ENCODE assay signal across 3 cellular contexts in the genomic region with DNA sequence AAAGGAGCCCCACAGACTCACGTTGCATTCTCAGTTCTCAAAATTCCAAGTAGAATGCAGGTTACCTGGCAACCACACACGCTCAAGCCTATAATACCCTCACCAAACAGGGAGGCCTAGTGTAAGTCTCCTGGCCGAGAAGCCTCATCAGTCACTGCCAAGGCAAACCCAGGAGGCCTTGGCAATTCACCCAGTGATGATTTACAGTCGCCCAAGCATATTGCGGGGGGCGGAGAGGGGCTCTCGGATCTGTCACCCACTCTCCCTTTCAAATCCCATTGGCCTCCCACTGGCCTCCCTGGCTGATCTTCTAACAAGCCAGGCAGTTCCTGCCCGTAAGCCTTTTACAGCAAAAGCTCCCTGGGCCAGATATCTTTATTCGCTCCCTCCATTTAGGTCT.
TF ChIP-seq lines count a peak whose summit lies in the region.

No MANE protein-coding gene starts in this region.

TF ChIP-seq in SK-N-SH, 30 proteins besides CTCF, POLR2A, EP300 and RAD21 (continued from another document):
- TF ChIP-seq SIN3A (IDR thresholded peaks at IDR 0.05; ENCODE audit: borderline replicate concordance, low read depth, low read length) (no peak), CHD2 (IDR thresholded peaks at IDR 0.05; ENCODE audit: low read length, partially characterized antibody) (no peak), RCOR1 (IDR thresholded peaks at IDR 0.05; ENCODE audit: low read length) (no peak)
TF ChIP-seq in SK-N-SH: peak in this region for 1.

TF ChIP-seq in SK-N-SH treated with all-trans-retinoic acid at 6 μM for 48 hours, 23 proteins besides CTCF, POLR2A, EP300 and RAD21 (continued from another document):
- TF ChIP-seq, protein P1, sequence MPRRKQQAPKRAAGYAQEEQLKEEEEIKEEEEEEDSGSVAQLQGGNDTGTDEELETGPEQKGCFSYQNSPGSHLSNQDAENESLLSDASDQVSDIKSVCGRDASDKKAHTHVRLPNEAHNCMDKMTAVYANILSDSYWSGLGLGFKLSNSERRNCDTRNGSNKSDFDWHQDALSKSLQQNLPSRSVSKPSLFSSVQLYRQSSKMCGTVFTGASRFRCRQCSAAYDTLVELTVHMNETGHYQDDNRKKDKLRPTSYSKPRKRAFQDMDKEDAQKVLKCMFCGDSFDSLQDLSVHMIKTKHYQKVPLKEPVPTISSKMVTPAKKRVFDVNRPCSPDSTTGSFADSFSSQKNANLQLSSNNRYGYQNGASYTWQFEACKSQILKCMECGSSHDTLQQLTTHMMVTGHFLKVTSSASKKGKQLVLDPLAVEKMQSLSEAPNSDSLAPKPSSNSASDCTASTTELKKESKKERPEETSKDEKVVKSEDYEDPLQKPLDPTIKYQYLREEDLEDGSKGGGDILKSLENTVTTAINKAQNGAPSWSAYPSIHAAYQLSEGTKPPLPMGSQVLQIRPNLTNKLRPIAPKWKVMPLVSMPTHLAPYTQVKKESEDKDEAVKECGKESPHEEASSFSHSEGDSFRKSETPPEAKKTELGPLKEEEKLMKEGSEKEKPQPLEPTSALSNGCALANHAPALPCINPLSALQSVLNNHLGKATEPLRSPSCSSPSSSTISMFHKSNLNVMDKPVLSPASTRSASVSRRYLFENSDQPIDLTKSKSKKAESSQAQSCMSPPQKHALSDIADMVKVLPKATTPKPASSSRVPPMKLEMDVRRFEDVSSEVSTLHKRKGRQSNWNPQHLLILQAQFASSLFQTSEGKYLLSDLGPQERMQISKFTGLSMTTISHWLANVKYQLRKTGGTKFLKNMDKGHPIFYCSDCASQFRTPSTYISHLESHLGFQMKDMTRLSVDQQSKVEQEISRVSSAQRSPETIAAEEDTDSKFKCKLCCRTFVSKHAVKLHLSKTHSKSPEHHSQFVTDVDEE (CRISPR knock-in tag; IDR thresholded peaks at IDR 0.05), result no peak
- no peak for TF ChIP-seq BACH2 (CRISPR knock-in tag; IDR thresholded peaks at IDR 0.05; ENCODE audit: borderline replicate concordance)
- TF ChIP-seq ZC3H10 (CRISPR knock-in tag; IDR thresholded peaks at IDR 0.05), result no peak
- no peak for TF ChIP-seq ISL1 (CRISPR knock-in tag; IDR thresholded peaks at IDR 0.05)
- no peak for TF ChIP-seq OSR1 (CRISPR knock-in tag; IDR thresholded peaks at IDR 0.05)
- no peak for TF ChIP-seq ZFP3 (CRISPR knock-in tag; IDR thresholded peaks at IDR 0.05)
- no peak for TF ChIP-seq TCF4 (CRISPR knock-in tag; IDR thresholded peaks at IDR 0.05; ENCODE audit: borderline replicate concordance)

TF ChIP-seq in WTC11, 78 proteins besides CTCF, POLR2A, EP300 and RAD21 (continued from another document):
- TF ChIP-seq, protein P2, sequence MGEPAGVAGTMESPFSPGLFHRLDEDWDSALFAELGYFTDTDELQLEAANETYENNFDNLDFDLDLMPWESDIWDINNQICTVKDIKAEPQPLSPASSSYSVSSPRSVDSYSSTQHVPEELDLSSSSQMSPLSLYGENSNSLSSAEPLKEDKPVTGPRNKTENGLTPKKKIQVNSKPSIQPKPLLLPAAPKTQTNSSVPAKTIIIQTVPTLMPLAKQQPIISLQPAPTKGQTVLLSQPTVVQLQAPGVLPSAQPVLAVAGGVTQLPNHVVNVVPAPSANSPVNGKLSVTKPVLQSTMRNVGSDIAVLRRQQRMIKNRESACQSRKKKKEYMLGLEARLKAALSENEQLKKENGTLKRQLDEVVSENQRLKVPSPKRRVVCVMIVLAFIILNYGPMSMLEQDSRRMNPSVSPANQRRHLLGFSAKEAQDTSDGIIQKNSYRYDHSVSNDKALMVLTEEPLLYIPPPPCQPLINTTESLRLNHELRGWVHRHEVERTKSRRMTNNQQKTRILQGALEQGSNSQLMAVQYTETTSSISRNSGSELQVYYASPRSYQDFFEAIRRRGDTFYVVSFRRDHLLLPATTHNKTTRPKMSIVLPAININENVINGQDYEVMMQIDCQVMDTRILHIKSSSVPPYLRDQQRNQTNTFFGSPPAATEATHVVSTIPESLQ (CRISPR knock-in tag; IDR thresholded peaks at IDR 0.05), result no peak
- TF ChIP-seq ESRRA (CRISPR knock-in tag; IDR thresholded peaks at IDR 0.05; ENCODE audit: borderline replicate concordance) (no peak), OVOL2 (CRISPR knock-in tag; IDR thresholded peaks at IDR 0.05; ENCODE audit: borderline replicate concordance) (no peak), RORB (CRISPR knock-in tag; IDR thresholded peaks at IDR 0.05) (no peak), MYBL2 (CRISPR knock-in tag; IDR thresholded peaks at IDR 0.05) (no peak), SOX15 (CRISPR knock-in tag; IDR thresholded peaks at IDR 0.05) (no peak), GRHL2 (CRISPR knock-in tag; IDR thresholded peaks at IDR 0.05; ENCODE audit: insufficient replicate concordance, severe bottlenecking) (no peak), TCF7 (CRISPR knock-in tag; IDR thresholded peaks at IDR 0.05; ENCODE audit: low read depth) (no peak), NFATC4 (CRISPR knock-in tag; IDR thresholded peaks at IDR 0.05) (no peak), MXD4 (CRISPR knock-in tag; IDR thresholded peaks at IDR 0.05; ENCODE audit: borderline replicate concordance) (no peak)
- TF ChIP-seq, protein P3, sequence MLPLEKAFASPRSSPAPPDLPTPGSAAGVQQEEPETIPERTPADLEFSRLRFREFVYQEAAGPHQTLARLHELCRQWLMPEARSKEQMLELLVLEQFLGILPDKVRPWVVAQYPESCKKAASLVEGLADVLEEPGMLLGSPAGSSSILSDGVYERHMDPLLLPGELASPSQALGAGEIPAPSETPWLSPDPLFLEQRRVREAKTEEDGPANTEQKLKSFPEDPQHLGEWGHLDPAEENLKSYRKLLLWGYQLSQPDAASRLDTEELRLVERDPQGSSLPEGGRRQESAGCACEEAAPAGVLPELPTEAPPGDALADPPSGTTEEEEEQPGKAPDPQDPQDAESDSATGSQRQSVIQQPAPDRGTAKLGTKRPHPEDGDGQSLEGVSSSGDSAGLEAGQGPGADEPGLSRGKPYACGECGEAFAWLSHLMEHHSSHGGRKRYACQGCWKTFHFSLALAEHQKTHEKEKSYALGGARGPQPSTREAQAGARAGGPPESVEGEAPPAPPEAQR (CRISPR knock-in tag; IDR thresholded peaks at IDR 0.05), result no peak
- TF ChIP-seq, protein P4, sequence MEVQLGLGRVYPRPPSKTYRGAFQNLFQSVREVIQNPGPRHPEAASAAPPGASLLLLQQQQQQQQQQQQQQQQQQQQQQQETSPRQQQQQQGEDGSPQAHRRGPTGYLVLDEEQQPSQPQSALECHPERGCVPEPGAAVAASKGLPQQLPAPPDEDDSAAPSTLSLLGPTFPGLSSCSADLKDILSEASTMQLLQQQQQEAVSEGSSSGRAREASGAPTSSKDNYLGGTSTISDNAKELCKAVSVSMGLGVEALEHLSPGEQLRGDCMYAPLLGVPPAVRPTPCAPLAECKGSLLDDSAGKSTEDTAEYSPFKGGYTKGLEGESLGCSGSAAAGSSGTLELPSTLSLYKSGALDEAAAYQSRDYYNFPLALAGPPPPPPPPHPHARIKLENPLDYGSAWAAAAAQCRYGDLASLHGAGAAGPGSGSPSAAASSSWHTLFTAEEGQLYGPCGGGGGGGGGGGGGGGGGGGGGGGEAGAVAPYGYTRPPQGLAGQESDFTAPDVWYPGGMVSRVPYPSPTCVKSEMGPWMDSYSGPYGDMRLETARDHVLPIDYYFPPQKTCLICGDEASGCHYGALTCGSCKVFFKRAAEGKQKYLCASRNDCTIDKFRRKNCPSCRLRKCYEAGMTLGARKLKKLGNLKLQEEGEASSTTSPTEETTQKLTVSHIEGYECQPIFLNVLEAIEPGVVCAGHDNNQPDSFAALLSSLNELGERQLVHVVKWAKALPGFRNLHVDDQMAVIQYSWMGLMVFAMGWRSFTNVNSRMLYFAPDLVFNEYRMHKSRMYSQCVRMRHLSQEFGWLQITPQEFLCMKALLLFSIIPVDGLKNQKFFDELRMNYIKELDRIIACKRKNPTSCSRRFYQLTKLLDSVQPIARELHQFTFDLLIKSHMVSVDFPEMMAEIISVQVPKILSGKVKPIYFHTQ (CRISPR knock-in tag; IDR thresholded peaks at IDR 0.05), result no peak
- TF ChIP-seq, protein P5, sequence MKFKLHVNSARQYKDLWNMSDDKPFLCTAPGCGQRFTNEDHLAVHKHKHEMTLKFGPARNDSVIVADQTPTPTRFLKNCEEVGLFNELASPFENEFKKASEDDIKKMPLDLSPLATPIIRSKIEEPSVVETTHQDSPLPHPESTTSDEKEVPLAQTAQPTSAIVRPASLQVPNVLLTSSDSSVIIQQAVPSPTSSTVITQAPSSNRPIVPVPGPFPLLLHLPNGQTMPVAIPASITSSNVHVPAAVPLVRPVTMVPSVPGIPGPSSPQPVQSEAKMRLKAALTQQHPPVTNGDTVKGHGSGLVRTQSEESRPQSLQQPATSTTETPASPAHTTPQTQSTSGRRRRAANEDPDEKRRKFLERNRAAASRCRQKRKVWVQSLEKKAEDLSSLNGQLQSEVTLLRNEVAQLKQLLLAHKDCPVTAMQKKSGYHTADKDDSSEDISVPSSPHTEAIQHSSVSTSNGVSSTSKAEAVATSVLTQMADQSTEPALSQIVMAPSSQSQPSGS (CRISPR knock-in tag; IDR thresholded peaks at IDR 0.05; ENCODE audit: borderline replicate concordance, low read depth), result no peak
- TF ChIP-seq, protein P6, sequence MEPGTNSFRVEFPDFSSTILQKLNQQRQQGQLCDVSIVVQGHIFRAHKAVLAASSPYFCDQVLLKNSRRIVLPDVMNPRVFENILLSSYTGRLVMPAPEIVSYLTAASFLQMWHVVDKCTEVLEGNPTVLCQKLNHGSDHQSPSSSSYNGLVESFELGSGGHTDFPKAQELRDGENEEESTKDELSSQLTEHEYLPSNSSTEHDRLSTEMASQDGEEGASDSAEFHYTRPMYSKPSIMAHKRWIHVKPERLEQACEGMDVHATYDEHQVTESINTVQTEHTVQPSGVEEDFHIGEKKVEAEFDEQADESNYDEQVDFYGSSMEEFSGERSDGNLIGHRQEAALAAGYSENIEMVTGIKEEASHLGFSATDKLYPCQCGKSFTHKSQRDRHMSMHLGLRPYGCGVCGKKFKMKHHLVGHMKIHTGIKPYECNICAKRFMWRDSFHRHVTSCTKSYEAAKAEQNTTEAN (CRISPR knock-in tag; IDR thresholded peaks at IDR 0.05), result no peak
- TF ChIP-seq, protein P7, sequence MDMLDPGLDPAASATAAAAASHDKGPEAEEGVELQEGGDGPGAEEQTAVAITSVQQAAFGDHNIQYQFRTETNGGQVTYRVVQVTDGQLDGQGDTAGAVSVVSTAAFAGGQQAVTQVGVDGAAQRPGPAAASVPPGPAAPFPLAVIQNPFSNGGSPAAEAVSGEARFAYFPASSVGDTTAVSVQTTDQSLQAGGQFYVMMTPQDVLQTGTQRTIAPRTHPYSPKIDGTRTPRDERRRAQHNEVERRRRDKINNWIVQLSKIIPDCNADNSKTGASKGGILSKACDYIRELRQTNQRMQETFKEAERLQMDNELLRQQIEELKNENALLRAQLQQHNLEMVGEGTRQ (CRISPR knock-in tag; IDR thresholded peaks at IDR 0.05), result no peak
- TF ChIP-seq, protein P8, sequence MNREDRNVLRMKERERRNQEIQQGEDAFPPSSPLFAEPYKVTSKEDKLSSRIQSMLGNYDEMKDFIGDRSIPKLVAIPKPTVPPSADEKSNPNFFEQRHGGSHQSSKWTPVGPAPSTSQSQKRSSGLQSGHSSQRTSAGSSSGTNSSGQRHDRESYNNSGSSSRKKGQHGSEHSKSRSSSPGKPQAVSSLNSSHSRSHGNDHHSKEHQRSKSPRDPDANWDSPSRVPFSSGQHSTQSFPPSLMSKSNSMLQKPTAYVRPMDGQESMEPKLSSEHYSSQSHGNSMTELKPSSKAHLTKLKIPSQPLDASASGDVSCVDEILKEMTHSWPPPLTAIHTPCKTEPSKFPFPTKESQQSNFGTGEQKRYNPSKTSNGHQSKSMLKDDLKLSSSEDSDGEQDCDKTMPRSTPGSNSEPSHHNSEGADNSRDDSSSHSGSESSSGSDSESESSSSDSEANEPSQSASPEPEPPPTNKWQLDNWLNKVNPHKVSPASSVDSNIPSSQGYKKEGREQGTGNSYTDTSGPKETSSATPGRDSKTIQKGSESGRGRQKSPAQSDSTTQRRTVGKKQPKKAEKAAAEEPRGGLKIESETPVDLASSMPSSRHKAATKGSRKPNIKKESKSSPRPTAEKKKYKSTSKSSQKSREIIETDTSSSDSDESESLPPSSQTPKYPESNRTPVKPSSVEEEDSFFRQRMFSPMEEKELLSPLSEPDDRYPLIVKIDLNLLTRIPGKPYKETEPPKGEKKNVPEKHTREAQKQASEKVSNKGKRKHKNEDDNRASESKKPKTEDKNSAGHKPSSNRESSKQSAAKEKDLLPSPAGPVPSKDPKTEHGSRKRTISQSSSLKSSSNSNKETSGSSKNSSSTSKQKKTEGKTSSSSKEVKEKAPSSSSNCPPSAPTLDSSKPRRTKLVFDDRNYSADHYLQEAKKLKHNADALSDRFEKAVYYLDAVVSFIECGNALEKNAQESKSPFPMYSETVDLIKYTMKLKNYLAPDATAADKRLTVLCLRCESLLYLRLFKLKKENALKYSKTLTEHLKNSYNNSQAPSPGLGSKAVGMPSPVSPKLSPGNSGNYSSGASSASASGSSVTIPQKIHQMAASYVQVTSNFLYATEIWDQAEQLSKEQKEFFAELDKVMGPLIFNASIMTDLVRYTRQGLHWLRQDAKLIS (CRISPR knock-in tag; IDR thresholded peaks at IDR 0.05; ENCODE audit: borderline replicate concordance), result no peak
- TF ChIP-seq, protein P9, sequence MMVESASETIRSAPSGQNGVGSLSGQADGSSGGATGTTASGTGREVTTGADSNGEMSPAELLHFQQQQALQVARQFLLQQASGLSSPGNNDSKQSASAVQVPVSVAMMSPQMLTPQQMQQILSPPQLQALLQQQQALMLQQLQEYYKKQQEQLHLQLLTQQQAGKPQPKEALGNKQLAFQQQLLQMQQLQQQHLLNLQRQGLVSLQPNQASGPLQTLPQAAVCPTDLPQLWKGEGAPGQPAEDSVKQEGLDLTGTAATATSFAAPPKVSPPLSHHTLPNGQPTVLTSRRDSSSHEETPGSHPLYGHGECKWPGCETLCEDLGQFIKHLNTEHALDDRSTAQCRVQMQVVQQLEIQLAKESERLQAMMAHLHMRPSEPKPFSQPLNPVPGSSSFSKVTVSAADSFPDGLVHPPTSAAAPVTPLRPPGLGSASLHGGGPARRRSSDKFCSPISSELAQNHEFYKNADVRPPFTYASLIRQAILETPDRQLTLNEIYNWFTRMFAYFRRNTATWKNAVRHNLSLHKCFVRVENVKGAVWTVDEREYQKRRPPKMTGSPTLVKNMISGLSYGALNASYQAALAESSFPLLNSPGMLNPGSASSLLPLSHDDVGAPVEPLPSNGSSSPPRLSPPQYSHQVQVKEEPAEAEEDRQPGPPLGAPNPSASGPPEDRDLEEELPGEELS (CRISPR knock-in tag; IDR thresholded peaks at IDR 0.05), result no peak
TF ChIP-seq in WTC11: peak in this region for 0.
